ENCODE assay signal across 25 cellular contexts in genomic region chr20:1112908-1113307, GRCh38.
"Had no signal": no experiment of that assay in that cellular context is flagged by ENCODE, and none has a peak within 500 bp of the region (broad histone marks: within the 10 kb centered on the region; RNA-seq: fewer than 3 reads in every experiment).

No MANE protein-coding gene starts in this region.

- H3K27ac ChIP-seq: HL-60, SJSA1, SK-N-MC had no signal

- FAIRE-seq: HTR-8/SVneo, RCC 7860 had no signal

- H3K27me3 ChIP-seq: MG63, SJSA1 had no signal

- H3K4me3 ChIP-seq: MG63, SJSA1, SK-N-MC had no signal

- H3K36me3 ChIP-seq: MG63, SJSA1 had no signal

- DNase-seq: Karpas-422, KG1, MG63, NCI-H1092, NCI-H1105 treated with DMSO at 0.1 percent for 48 hours, NCI-H1417 treated with DMSO at 0.1 percent for 48 hours, NCI-H146, NCI-H1694 treated with DMSO at 0.1 percent for 48 hours, NCI-H1930, NCI-H2081, NCI-H2107, NCI-H2171 treated with DMSO at 0.1 percent for 48 hours, NCI-H345, NCI-H446 treated with DMSO at 0.1 percent for 48 hours, NCI-H510A treated with DMSO at 0.1 percent for 48 hours, NCI-H526, NCI-H82, Right ventricle myocardium superior, RPMI8226, SIG-M5 had no signal

- H3K9me3 ChIP-seq: MG63, SJSA1 had no signal
